11 cellular contexts compared by ENCODE assay signal in genomic region chr1:241408170-241408569, GRCh38. TPM values are rescaled to one million over a fixed set of nuclear protein-coding genes. Genes with fewer than 3 reads are reported as not detected.
DNase-seq lines count a peak whose midpoint lies in the region; ATAC-seq and TF ChIP-seq lines count a peak whose summit lies in the region.
"Had no signal": no experiment of that assay in that cellular context is flagged by ENCODE, and none has a peak within 500 bp of the region (broad histone marks: within the 10 kb centered on the region; RNA-seq: fewer than 3 reads in every experiment).

No MANE protein-coding gene starts in this region.

- no peaks in the 10 kb centered on the region for H3K4me1 ChIP-seq in suprapubic skin

- H3K27ac Mint-ChIP-seq in naive B cell: no peak overlapping the region
- H3K27ac Mint-ChIP-seq: dendritic cell treated with granulocyte-macrophage colony-stimulating factor and Interleukin-4, amounts not matched to agents 40 ng/mL and 50 ng/mL, for 4 days; IgD-negative memory B cell had no signal

- H3K4me3 ChIP-seq in brain microvascular endothelial cell (ENCODE audit: low read depth, low read length) (no peak overlapping the region), suprapubic skin (no peak overlapping the region)

- TF ChIP-seq CTCF in brain microvascular endothelial cell (IDR thresholded peaks at IDR 0.05; ENCODE audit: low read depth, low read length, missing control alignments): peak; percentile 22
- no peak for TF ChIP-seq CTCF in GM10266 (IDR thresholded peaks at IDR 0.05; ENCODE audit: control insufficient read depth, insufficient read depth, low read depth, missing control alignments)
- TF ChIP-seq CTCF in suprapubic skin (IDR thresholded peaks at IDR 0.05): no peak

- WGBS in suprapubic skin: 61% methylated on average over 3 of the region's 3 CpGs

- no peak overlapping the region for H3K27ac ChIP-seq in brain microvascular endothelial cell
- no peak overlapping the region for H3K27ac ChIP-seq in suprapubic skin

- H3K9me3 ChIP-seq in suprapubic skin: no peaks in the 10 kb centered on the region

- peaks cover 0 to 4% (median 0%) of the 10 kb centered on the region in 7 donors for H3K9me3 Mint-ChIP-seq in naive B cell
- H3K9me3 Mint-ChIP-seq: dendritic cell treated with granulocyte-macrophage colony-stimulating factor and Interleukin-4, amounts not matched to agents 40 ng/mL and 50 ng/mL, for 4 days; IgD-negative memory B cell had no signal

- H3K4me1 Mint-ChIP-seq in naive B cell: no peaks in the 10 kb centered on the region

- DNase-seq in GM03348 (ENCODE audit: low spot score) (peak; percentile 13), NCI-H1694 treated with DMSO at 0.1 percent for 48 hours (lab: John Stamatoyannopoulos, UW) (peak; percentile 55), brain microvascular endothelial cell (peak; percentile 48), naive B cell (peak; percentile 9), GM10266 (ENCODE audit: extremely low spot score) (no peak), suprapubic skin (ENCODE audit: low spot score in 2 of 2) (no peak)
- DNase-seq: kidney glomerular epithelial cell had no signal

- H3K27me3 ChIP-seq in brain microvascular endothelial cell (replicated peaks) (no peaks in the 10 kb centered on the region), suprapubic skin (no peaks in the 10 kb centered on the region)

- ATAC-seq in naive B cell (ENCODE audit: low read depth in 2 of 2): no peak
- no peak for ATAC-seq in GM18502 (IDR thresholded peaks at IDR 0.05; ENCODE audit: poor library complexity, unreplicated experiment)
- ATAC-seq in HG02840 (IDR thresholded peaks at IDR 0.05; ENCODE audit: low FRiP score, unreplicated experiment): no peak

- in situ Hi-C loops in brain microvascular endothelial cell (cut with HindIII; ENCODE audit: low pct_ligation_motif_present, low sequenced_read_pairs): no loop called here

- H3K36me3 ChIP-seq in brain microvascular endothelial cell (replicated peaks) (no peaks in the 10 kb centered on the region), suprapubic skin (no peaks in the 10 kb centered on the region)

- no peak for TF ChIP-seq POLR2A in suprapubic skin (IDR thresholded peaks at IDR 0.05)

- no peaks in the 10 kb centered on the region for H3K36me3 Mint-ChIP-seq in naive B cell
- H3K36me3 Mint-ChIP-seq: IgD-negative memory B cell had no signal

- peaks cover 0 to 19% (median 5%) of the 10 kb centered on the region in 3 donors for H3K27me3 Mint-ChIP-seq in naive B cell
- H3K27me3 Mint-ChIP-seq: dendritic cell treated with granulocyte-macrophage colony-stimulating factor and Interleukin-4, amounts not matched to agents 40 ng/mL and 50 ng/mL, for 4 days had no signal

- TF ChIP-seq EP300 in suprapubic skin (IDR thresholded peaks at IDR 0.05): no peak

- no peak overlapping the region for H3K4me3 Mint-ChIP-seq in naive B cell
- H3K4me3 Mint-ChIP-seq: dendritic cell treated with granulocyte-macrophage colony-stimulating factor and Interleukin-4, amounts not matched to agents 40 ng/mL and 50 ng/mL, for 4 days; IgD-negative memory B cell had no signal

RNA-seq across cellular contexts. Expression of gene RGS7, which starts 51.2 kb away (rescaled TPM):
- polyA plus RNA-seq in naive B cell (ENCODE audit: low read depth in 6 of 6): 1 to 10 TPM in 4 of 6 donors, under 1 TPM in 2; 0.29 to 2.9 (median 1.5) TPM
- not detected for total RNA-seq in suprapubic skin

Comparison
In these comparisons a context has a peak if more than half of its experiments do, and no peak if none do; other contexts are left out.
1. DNase-seq: peak in GM03348 (single experiment), NCI-H1694 treated with DMSO at 0.1 percent for 48 hours (single experiment), brain microvascular endothelial cell (single experiment) and naive B cell (single experiment); none in GM10266 (single experiment) and suprapubic skin (0 of 2).